In genomic region chr10:72276013-72276387, GRCh38 we compare ENCODE assay signal across 8 cellular contexts. TPM values are rescaled to one million over a fixed set of nuclear protein-coding genes. Genes with fewer than 3 reads are reported as not detected.
DNase-seq lines count a peak whose midpoint lies in the region; ATAC-seq, FAIRE-seq and TF ChIP-seq lines count a peak whose summit lies in the region.

No MANE protein-coding gene starts in this region.

- H3K36me3 ChIP-seq in OCI-LY1 (ENCODE audit: insufficient read depth, low read length) (peaks cover 25% of the 10 kb centered on the region), mucosa of stomach (ENCODE audit: control insufficient read depth, insufficient read depth, low read length) (peaks cover 10% of the 10 kb centered on the region)

- H3K79me2 ChIP-seq in OCI-LY1 (ENCODE audit: insufficient read depth, low read length): no peaks in the 10 kb centered on the region

- H2AFZ ChIP-seq in OCI-LY1 (ENCODE audit: low read length): no peak overlapping the region

- H3K4me3 ChIP-seq in OCI-LY1 (ENCODE audit: low read depth, low read length, poor library complexity, severe bottlenecking) (peak overlapping the region; percentile 87), mucosa of stomach (ENCODE audit: low read length) (no peak overlapping the region)

- H3K4me1 Mint-ChIP-seq in central memory CD8-positive, alpha-beta T cell: peaks cover 42% of the 10 kb centered on the region

- DNase-seq in GM12891 (ENCODE audit: insufficient read length, low spot score) (no peak), H54 (ENCODE audit: insufficient read length, low spot score) (no peak), NCI-H2227 treated with DMSO at 0.1 percent for 48 hours (lab: John Stamatoyannopoulos, UW) (no peak), inferior parietal cortex (ENCODE audit: extremely low spot score) (no peak)
- DNase-seq in central memory CD8-positive, alpha-beta T cell (ENCODE audit: low spot score in 2 of 2): no peak

- FAIRE-seq in GM12891 (lab: Jason Lieb, UNC) (no peak), H54 (lab: Jason Lieb, UNC) (no peak)

- peak overlapping the region; percentile 84 for H3K4me2 ChIP-seq in OCI-LY1 (ENCODE audit: low read length)

- H4K20me1 ChIP-seq in OCI-LY1 (ENCODE audit: insufficient read depth, low read length): no peaks in the 10 kb centered on the region

- H3K9me2 ChIP-seq in OCI-LY1 (ENCODE audit: low read depth, low read length): no peaks in the 10 kb centered on the region

- TF ChIP-seq CTCF in OCI-LY1 (IDR thresholded peaks at IDR 0.05; ENCODE audit: low read length): no peak

- H3K9ac ChIP-seq in OCI-LY1 (ENCODE audit: low read length) (peak overlapping the region; percentile 92; the same call in 1 of the 2 replicates), mucosa of stomach (ENCODE audit: low read length) (peak overlapping the region; percentile 99)

- H3K36me3 Mint-ChIP-seq in central memory CD8-positive, alpha-beta T cell (ENCODE audit: insufficient read depth): peaks cover 27% of the 10 kb centered on the region

- TF ChIP-seq POLR2A in GM12891 (IDR thresholded peaks at IDR 0.05; ENCODE audit: low read depth, low read length) (no peak), H54 (IDR thresholded peaks at IDR 0.05; ENCODE audit: low read depth, low read length) (no peak)

- no peaks in the 10 kb centered on the region for H3K9me3 Mint-ChIP-seq in central memory CD8-positive, alpha-beta T cell

- H3F3A ChIP-seq in OCI-LY1 (ENCODE audit: insufficient read depth, low read length): peaks cover 9% of the 10 kb centered on the region; the same call in 1 of the 2 replicates

- no peaks in the 10 kb centered on the region for H3K9me3 ChIP-seq in OCI-LY1 (ENCODE audit: low read length)
- H3K9me3 ChIP-seq in mucosa of stomach (ENCODE audit: control insufficient read depth, low read length): no peaks in the 10 kb centered on the region

- H3K27me3 Mint-ChIP-seq in central memory CD8-positive, alpha-beta T cell: no peaks in the 10 kb centered on the region

- peak overlapping the region; percentile 99 for H3K4me3 Mint-ChIP-seq in central memory CD8-positive, alpha-beta T cell

- H3K4me1 ChIP-seq in OCI-LY1 (ENCODE audit: insufficient read depth, low read length, severe bottlenecking) (peaks cover 29% of the 10 kb centered on the region), mucosa of stomach (ENCODE audit: control insufficient read depth, insufficient read depth, low read length) (peaks cover 31% of the 10 kb centered on the region)

- no peak for ATAC-seq in central memory CD8-positive, alpha-beta T cell (replicated peaks; ENCODE audit: extremely low read depth, poor library complexity, severe bottlenecking)
- no peak for ATAC-seq in GM21825 (IDR thresholded peaks at IDR 0.05; ENCODE audit: unreplicated experiment)

- peak overlapping the region; percentile 92 for H3K27ac ChIP-seq in OCI-LY1 (ENCODE audit: low read depth, low read length, poor library complexity, severe bottlenecking)

- H3K27ac Mint-ChIP-seq in central memory CD8-positive, alpha-beta T cell (ENCODE audit: low read depth): peak overlapping the region; percentile 97

- H3K27me3 ChIP-seq in OCI-LY1 (ENCODE audit: insufficient read depth, low read length): no peaks in the 10 kb centered on the region
- no peaks in the 10 kb centered on the region for H3K27me3 ChIP-seq in mucosa of stomach (ENCODE audit: control insufficient read depth, insufficient read depth, low read length)

TF ChIP-seq in GM12891, 5 proteins besides CTCF, POLR2A, EP300 and RAD21:
- no peak for TF ChIP-seq TAF1 (IDR thresholded peaks at IDR 0.05; ENCODE audit: low read depth, low read length)
- 0 out of 2 replicates have a peak, but pooled peaks have one; percentile 34 for TF ChIP-seq POU2F2 (IDR thresholded peaks at IDR 0.05; ENCODE audit: low read depth, low read length)

RNA-seq across cellular contexts. Expression of gene DDIT4, which starts 2.3 kb away (rescaled TPM):
- polyA plus RNA-seq in GM12891 (2012; ENCODE audit: low read depth, missing spikeins): 93.2 TPM

RNA-seq across cellular contexts. Expression of gene ASCC1, which starts 59.9 kb away (rescaled TPM):
- 36.5 TPM for polyA plus RNA-seq in GM12891 (2012; ENCODE audit: low read depth, missing spikeins)
